Comparison of ENCODE assay signal across 8 cellular contexts in genomic region chr1:52141513-52142219, GRCh38. TPM values are rescaled to one million over a fixed set of nuclear protein-coding genes. Genes with fewer than 3 reads are reported as not detected.
DNase-seq lines count a peak whose midpoint lies in the region; ATAC-seq, FAIRE-seq and TF ChIP-seq lines count a peak whose summit lies in the region.

Gene ZFYVE9, plus strand, starts transcription at chr1:52142089. Its CDS starts 91,118 bp downstream, at chr1:52233207.

- FAIRE-seq in endothelial cell of umbilical vein (lab: Jason Lieb, UNC), result peak; percentile 65

- peak within 1 kb of the TSS; percentile 86 for H3K4me3 Mint-ChIP-seq in mesothelial cell of epicardium

- H3K27me3 ChIP-seq in endothelial cell of umbilical vein (ENCODE audit: control insufficient read depth in 2 of 2, insufficient read depth in 2 of 2, low read length in 2 of 2), result no peaks in the 10 kb centered on the region

- peak within 1 kb of the TSS; percentile 91 for H2AFZ ChIP-seq in endothelial cell of umbilical vein (ENCODE audit: low read depth, low read length)

- H3K79me2 ChIP-seq in endothelial cell of umbilical vein (ENCODE audit: control insufficient read depth, insufficient read depth, low read length), result peaks cover 32% of the 10 kb centered on the region

- H3K36me3 Mint-ChIP-seq in mesothelial cell of epicardium, result no peaks in the 10 kb centered on the region

- peaks cover 1% of the 10 kb centered on the region for H3K27me3 Mint-ChIP-seq in mesothelial cell of epicardium (ENCODE audit: low read depth)

- peaks cover 33% of the 10 kb centered on the region for H3K4me1 ChIP-seq in endothelial cell of umbilical vein (ENCODE audit: control insufficient read depth, extremely low read depth, insufficient read depth, low read length)

- intact Hi-C loops in endothelial cell of umbilical vein (cut with micrococcal nuclease), result loop anchor here (1.0 to 5.0 kb wide), 3 partner anchors 155 to 546 kb away; no protein-coding TSS in a partner anchor

- POLR2A ChIA-PET in endothelial cell of umbilical vein (lab: Charles Lee), result no interaction called here

- H3K4me3 ChIP-seq in endothelial cell of umbilical vein (replicated peaks in 1 of 3; ENCODE audit: insufficient read depth in 1 of 3, low read depth in 1 of 3, low read length in 3 of 3), result peak within 1 kb of the TSS; percentile 29 to 83 (median 48)

- peak within 1 kb of the TSS; percentile 95 for H3K4me2 ChIP-seq in endothelial cell of umbilical vein (ENCODE audit: insufficient read depth, low read length)

- peak within 1 kb of the TSS; percentile 61 for H3K9ac ChIP-seq in endothelial cell of umbilical vein (replicated peaks; ENCODE audit: extremely low read depth, insufficient read depth, low read length)

- peak; percentile 34 for TF ChIP-seq POLR2A in GM19193 (IDR thresholded peaks at IDR 0.05; ENCODE audit: extremely low read depth, insufficient read depth, insufficient read length)
- TF ChIP-seq POLR2A in endothelial cell of umbilical vein (IDR thresholded peaks at IDR 0.05; ENCODE audit: low read depth, low read length), result peak; percentile 45

- DNase-seq in Ammon's horn (ENCODE audit: low spot score) (peak; percentile 77), NOMO-1 (lab: John Stamatoyannopoulos, UW; ENCODE audit: unreplicated experiment in 2 of 2) (peak; percentile 53), endothelial cell of umbilical vein (ENCODE audit: low read depth, low spot score) (peak; percentile 79), mesothelial cell of epicardium (ENCODE audit: low spot score in 2 of 2, unreplicated experiment in 2 of 2) (peak; percentile 76 to 88)
- DNase-seq in activated CD8-positive, alpha-beta memory T cell treated with anti-CD3 and anti-CD28 coated beads, Interleukin-2, amount 50 U/mL, for 4 hours, result peak; percentile 75
- DNase-seq in stimulated activated CD8-positive, alpha-beta memory T cell treated with anti-CD3 and anti-CD28 coated beads, Interleukin-15, amount 100 ng/mL, for 48 hours (ENCODE audit: low read depth in 2 of 2), result peak; percentile 53 to 59

- ATAC-seq in HG03457 (IDR thresholded peaks at IDR 0.05; ENCODE audit: unreplicated experiment), result peak; percentile 57

- TF ChIP-seq CTCF in endothelial cell of umbilical vein (IDR thresholded peaks at IDR 0.05; ENCODE audit: extremely low read depth in 1 of 2, insufficient read depth in 1 of 2, low read depth in 1 of 2, low read length in 2 of 2) (peak; percentile 65 to 71), mesothelial cell of epicardium (IDR thresholded peaks at IDR 0.05; ENCODE audit: unreplicated experiment) (peak; percentile 51)

- peak within 1 kb of the TSS; percentile 96 for H3K27ac Mint-ChIP-seq in mesothelial cell of epicardium

- no peaks in the 10 kb centered on the region for H3K9me3 ChIP-seq in endothelial cell of umbilical vein (replicated peaks; ENCODE audit: control insufficient read depth, insufficient read depth, low read length)

- H3K9me3 Mint-ChIP-seq in mesothelial cell of epicardium, result no peaks in the 10 kb centered on the region

- no peaks in the 10 kb centered on the region for H3K36me3 ChIP-seq in endothelial cell of umbilical vein (ENCODE audit: control insufficient read depth in 2 of 2, extremely low read depth in 1 of 2, insufficient read depth in 2 of 2, low read length in 2 of 2)

- no peaks in the 10 kb centered on the region for H4K20me1 ChIP-seq in endothelial cell of umbilical vein (replicated peaks; ENCODE audit: control insufficient read depth, extremely low read depth, insufficient read depth, low read length)

- peaks cover 21% of the 10 kb centered on the region for H3K4me1 Mint-ChIP-seq in mesothelial cell of epicardium

- CTCF ChIA-PET in endothelial cell of umbilical vein (lab: Charles Lee), result interaction anchor here (1.0 to 2.1 kb wide), 11 partner anchors 10 to 189 kb away, joined by 3 to 18 read pairs (median 5); no protein-coding TSS in a partner anchor

- dilution Hi-C loops in endothelial cell of umbilical vein (cut with MboI; ENCODE audit: extremely low pct_ligation_motif_present, low sequenced_read_pairs), result no loop called here

- peak within 1 kb of the TSS; percentile 79 for H3K27ac ChIP-seq in endothelial cell of umbilical vein (ENCODE audit: insufficient read depth, low read depth, low read length)

- TSS peak; percentile 9 for BruUV-seq in endothelial cell of umbilical vein (replicated peaks; lab: Mats Ljungman, UMichigan)

- no peaks in the 10 kb centered on the region for H3K9me1 ChIP-seq in endothelial cell of umbilical vein (replicated peaks; ENCODE audit: control insufficient read depth, extremely low read depth, insufficient read depth, low read length)

TF ChIP-seq in endothelial cell of umbilical vein, 7 proteins besides CTCF, POLR2A, EP300 and RAD21:
- TF ChIP-seq POLR2AphosphoS5 (IDR thresholded peaks at IDR 0.05; ENCODE audit: insufficient read depth, low read depth, low read length) (peak; percentile 83), FOS (IDR thresholded peaks at IDR 0.05; ENCODE audit: borderline replicate concordance, insufficient read depth, low read length) (no peak)

RNA-seq across cellular contexts. Expression of gene ZFYVE9, which starts in this region (rescaled TPM):
- total RNA-seq in endothelial cell of umbilical vein (14.8 and 16.8 TPM in 2 replicates), mesothelial cell of epicardium (30.5 to 33.3 TPM (median 31.3 TPM) in 3 replicates)
- 3.6 and 4.1 TPM in 2 replicates for polyA plus RNA-seq in endothelial cell of umbilical vein
- polyA plus RNA-seq in endothelial cell of umbilical vein (2011; cell fraction: cytosol; rRNA removed), result 6.6 and 7.5 TPM in 2 replicates
- polyA plus RNA-seq in endothelial cell of umbilical vein (2011; cell fraction: nucleus; rRNA removed), result 8.6 and 9.4 TPM in 2 replicates
- 9.9 and 14.6 TPM in 2 replicates for polyA plus RNA-seq in endothelial cell of umbilical vein (2012)
- 21.0 and 22.6 TPM in 2 replicates for polyA minus RNA-seq in endothelial cell of umbilical vein
- 9.9 TPM for polyA minus RNA-seq in endothelial cell of umbilical vein (2011; cell fraction: cytosol; rRNA and poly(A)+ RNA removed)
- 24.2 and 37.5 TPM in 2 replicates for polyA minus RNA-seq in endothelial cell of umbilical vein (2011; cell fraction: nucleus; rRNA and poly(A)+ RNA removed)

Comparison
In these comparisons a context has a peak if more than half of its experiments do, and no peak if none do; other contexts are left out.
1. Peak in every context shown above with its lines: DNase-seq, ATAC-seq, H3K4me3 ChIP-seq and H3K27ac ChIP-seq.